1 cellular context compared by ENCODE assay signal in the genomic region with DNA sequence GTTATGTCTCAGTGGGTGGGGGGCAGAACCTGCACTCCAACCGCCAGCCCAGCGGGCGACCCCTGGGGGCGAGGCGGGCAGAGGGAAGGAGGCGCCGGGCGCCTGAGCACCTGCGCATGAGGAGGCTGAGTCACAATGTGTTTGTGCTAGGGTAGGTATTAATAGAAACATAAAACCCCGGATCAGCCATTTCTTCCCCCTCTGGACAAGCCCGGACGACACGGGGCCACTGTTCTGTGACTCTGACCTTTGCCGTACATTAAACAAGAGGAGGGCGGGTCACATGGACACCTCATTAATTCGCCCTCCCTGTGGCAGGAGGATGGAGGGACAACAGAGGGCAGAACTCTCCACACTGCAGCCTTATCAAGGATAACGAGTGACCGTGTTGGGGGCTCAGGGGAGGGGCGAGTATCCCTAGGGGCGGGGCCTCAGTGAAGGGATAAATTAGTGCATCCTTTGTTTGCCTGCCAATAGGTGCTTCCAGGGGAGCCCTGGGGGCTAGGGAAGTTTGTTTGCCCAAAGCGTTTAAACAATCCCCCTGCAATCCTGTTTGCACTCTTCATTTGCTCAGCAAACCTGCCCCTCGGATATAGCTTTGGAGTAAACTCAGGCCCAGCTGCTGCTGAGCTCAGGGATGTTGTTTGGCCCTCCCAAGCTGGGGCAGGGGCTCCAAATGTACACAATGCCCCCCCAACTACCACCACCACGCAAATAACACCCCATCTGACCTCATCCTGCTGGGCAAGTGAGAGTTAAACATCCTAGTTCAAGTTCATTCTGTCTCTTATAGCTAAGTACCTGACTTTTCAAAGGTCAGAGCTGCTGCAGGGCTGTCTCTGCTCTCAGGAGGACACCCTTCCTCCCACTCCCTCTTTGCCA.
A peak's percentile ranks its signal among the peaks of the same experiment; 100 is the strongest.
TF ChIP-seq lines count a peak whose summit lies in the region.

No MANE protein-coding gene starts in this region.

TF ChIP-seq in HepG2, 621 proteins besides CTCF, POLR2A, EP300 and RAD21 (continued from another document and continues in another):
- TF ChIP-seq, protein P1, sequence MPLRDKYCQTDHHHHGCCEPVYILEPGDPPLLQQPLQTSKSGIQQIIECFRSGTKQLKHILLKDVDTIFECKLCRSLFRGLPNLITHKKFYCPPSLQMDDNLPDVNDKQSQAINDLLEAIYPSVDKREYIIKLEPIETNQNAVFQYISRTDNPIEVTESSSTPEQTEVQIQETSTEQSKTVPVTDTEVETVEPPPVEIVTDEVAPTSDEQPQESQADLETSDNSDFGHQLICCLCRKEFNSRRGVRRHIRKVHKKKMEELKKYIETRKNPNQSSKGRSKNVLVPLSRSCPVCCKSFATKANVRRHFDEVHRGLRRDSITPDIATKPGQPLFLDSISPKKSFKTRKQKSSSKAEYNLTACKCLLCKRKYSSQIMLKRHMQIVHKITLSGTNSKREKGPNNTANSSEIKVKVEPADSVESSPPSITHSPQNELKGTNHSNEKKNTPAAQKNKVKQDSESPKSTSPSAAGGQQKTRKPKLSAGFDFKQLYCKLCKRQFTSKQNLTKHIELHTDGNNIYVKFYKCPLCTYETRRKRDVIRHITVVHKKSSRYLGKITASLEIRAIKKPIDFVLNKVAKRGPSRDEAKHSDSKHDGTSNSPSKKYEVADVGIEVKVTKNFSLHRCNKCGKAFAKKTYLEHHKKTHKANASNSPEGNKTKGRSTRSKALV (CRISPR knock-in tag; IDR thresholded peaks at IDR 0.05), result no peak
- TF ChIP-seq, protein P2, sequence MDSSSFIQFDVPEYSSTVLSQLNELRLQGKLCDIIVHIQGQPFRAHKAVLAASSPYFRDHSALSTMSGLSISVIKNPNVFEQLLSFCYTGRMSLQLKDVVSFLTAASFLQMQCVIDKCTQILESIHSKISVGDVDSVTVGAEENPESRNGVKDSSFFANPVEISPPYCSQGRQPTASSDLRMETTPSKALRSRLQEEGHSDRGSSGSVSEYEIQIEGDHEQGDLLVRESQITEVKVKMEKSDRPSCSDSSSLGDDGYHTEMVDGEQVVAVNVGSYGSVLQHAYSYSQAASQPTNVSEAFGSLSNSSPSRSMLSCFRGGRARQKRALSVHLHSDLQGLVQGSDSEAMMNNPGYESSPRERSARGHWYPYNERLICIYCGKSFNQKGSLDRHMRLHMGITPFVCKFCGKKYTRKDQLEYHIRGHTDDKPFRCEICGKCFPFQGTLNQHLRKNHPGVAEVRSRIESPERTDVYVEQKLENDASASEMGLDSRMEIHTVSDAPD (CRISPR knock-in tag; IDR thresholded peaks at IDR 0.05), result no peak
- TF ChIP-seq DNMT3B (CRISPR knock-in tag; conservative IDR thresholded peaks at IDR 0.05) (no peak), FOXP1 (IDR thresholded peaks at IDR 0.05) (no peak; the same call in 1 of the 2 replicates), FOXP1 (CRISPR knock-in tag; IDR thresholded peaks at IDR 0.05) (peak; percentile 93; the same call in 1 of the 2 replicates), ZNF510 (CRISPR knock-in tag; IDR thresholded peaks at IDR 0.05; ENCODE audit: low read depth) (peak; percentile 24; the same call in 1 of the 2 replicates), NR2F1 (CRISPR knock-in tag; IDR thresholded peaks at IDR 0.05) (peak in 1 of 2 experiments; percentile 16; a peak in 1 of 4 replicates), CBX1 (IDR thresholded peaks at IDR 0.05; ENCODE audit: low read depth) (no peak), RXRA (CRISPR knock-in tag; IDR thresholded peaks at IDR 0.05) (peak; percentile 99), ZNF446 (CRISPR knock-in tag; IDR thresholded peaks at IDR 0.05) (no peak), FOXK1 (CRISPR knock-in tag; IDR thresholded peaks at IDR 0.05; ENCODE audit: borderline replicate concordance, low read depth) (peak; percentile 76; the same call in 1 of the 2 replicates), CBX2 (IDR thresholded peaks at IDR 0.05; ENCODE audit: low read depth, low read length) (no peak; the same call in 1 of the 2 replicates), CBX2 (CRISPR knock-in tag; IDR thresholded peaks at IDR 0.05; ENCODE audit: low read depth) (no peak), FOXK2 (IDR thresholded peaks at IDR 0.05) (no peak; the same call in 1 of the 2 replicates), MZF1 (CRISPR knock-in tag; IDR thresholded peaks at IDR 0.05; ENCODE audit: borderline replicate concordance) (no peak), ZNF644 (CRISPR knock-in tag; IDR thresholded peaks at IDR 0.05; ENCODE audit: low read depth) (no peak), PPARG (CRISPR knock-in tag; conservative IDR thresholded peaks at IDR 0.05) (peak; percentile 44), ZNF124 (CRISPR knock-in tag; IDR thresholded peaks at IDR 0.05) (no peak), HOXD1 (CRISPR knock-in tag; IDR thresholded peaks at IDR 0.05) (peak; percentile 90), SRY (CRISPR knock-in tag; IDR thresholded peaks at IDR 0.05) (peak; percentile 13; the same call in 1 of the 2 replicates), ZFYVE20 (CRISPR knock-in tag; IDR thresholded peaks at IDR 0.05; ENCODE audit: borderline replicate concordance, low read depth) (no peak), MTF1 (CRISPR knock-in tag; IDR thresholded peaks at IDR 0.05) (no peak; the same call in 1 of the 2 replicates), ZNF484 (CRISPR knock-in tag; IDR thresholded peaks at IDR 0.05; ENCODE audit: borderline replicate concordance, low read depth) (no peak), MXD4 (CRISPR knock-in tag; IDR thresholded peaks at IDR 0.05) (no peak)
- TF ChIP-seq, protein P3, sequence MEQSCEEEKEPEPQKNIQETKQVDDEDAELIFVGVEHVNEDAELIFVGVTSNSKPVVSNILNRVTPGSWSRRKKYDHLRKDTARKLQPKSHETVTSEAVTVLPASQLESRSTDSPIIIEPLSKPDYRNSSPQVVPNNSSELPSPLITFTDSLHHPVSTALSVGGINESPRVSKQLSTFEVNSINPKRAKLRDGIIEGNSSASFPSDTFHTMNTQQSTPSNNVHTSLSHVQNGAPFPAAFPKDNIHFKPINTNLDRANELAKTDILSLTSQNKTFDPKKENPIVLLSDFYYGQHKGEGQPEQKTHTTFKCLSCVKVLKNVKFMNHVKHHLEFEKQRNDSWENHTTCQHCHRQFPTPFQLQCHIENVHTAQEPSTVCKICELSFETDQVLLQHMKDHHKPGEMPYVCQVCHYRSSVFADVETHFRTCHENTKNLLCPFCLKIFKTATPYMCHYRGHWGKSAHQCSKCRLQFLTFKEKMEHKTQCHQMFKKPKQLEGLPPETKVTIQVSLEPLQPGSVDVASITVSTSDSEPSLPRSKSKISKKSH (CRISPR knock-in tag; IDR thresholded peaks at IDR 0.05; ENCODE audit: borderline replicate concordance), result no peak
- TF ChIP-seq, protein P4, sequence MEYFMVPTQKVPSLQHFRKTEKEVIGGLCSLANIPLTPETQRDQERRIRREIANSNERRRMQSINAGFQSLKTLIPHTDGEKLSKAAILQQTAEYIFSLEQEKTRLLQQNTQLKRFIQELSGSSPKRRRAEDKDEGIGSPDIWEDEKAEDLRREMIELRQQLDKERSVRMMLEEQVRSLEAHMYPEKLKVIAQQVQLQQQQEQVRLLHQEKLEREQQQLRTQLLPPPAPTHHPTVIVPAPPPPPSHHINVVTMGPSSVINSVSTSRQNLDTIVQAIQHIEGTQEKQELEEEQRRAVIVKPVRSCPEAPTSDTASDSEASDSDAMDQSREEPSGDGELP (IDR thresholded peaks at IDR 0.05; ENCODE audit: borderline replicate concordance, low read depth), result peak; percentile 86
- TF ChIP-seq, protein P5, sequence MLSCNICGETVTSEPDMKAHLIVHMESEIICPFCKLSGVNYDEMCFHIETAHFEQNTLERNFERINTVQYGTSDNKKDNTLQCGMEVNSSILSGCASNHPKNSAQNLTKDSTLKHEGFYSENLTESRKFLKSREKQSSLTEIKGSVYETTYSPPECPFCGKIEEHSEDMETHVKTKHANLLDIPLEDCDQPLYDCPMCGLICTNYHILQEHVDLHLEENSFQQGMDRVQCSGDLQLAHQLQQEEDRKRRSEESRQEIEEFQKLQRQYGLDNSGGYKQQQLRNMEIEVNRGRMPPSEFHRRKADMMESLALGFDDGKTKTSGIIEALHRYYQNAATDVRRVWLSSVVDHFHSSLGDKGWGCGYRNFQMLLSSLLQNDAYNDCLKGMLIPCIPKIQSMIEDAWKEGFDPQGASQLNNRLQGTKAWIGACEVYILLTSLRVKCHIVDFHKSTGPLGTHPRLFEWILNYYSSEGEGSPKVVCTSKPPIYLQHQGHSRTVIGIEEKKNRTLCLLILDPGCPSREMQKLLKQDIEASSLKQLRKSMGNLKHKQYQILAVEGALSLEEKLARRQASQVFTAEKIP (CRISPR knock-in tag; IDR thresholded peaks at IDR 0.05; ENCODE audit: borderline replicate concordance), result no peak
- TF ChIP-seq, protein P6, sequence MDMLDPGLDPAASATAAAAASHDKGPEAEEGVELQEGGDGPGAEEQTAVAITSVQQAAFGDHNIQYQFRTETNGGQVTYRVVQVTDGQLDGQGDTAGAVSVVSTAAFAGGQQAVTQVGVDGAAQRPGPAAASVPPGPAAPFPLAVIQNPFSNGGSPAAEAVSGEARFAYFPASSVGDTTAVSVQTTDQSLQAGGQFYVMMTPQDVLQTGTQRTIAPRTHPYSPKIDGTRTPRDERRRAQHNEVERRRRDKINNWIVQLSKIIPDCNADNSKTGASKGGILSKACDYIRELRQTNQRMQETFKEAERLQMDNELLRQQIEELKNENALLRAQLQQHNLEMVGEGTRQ (IDR thresholded peaks at IDR 0.05; ENCODE audit: low read depth, low read length), result no peak
- TF ChIP-seq, protein P6 (CRISPR knock-in tag; IDR thresholded peaks at IDR 0.05; ENCODE audit: borderline replicate concordance), result no peak
- TF ChIP-seq, protein P7, sequence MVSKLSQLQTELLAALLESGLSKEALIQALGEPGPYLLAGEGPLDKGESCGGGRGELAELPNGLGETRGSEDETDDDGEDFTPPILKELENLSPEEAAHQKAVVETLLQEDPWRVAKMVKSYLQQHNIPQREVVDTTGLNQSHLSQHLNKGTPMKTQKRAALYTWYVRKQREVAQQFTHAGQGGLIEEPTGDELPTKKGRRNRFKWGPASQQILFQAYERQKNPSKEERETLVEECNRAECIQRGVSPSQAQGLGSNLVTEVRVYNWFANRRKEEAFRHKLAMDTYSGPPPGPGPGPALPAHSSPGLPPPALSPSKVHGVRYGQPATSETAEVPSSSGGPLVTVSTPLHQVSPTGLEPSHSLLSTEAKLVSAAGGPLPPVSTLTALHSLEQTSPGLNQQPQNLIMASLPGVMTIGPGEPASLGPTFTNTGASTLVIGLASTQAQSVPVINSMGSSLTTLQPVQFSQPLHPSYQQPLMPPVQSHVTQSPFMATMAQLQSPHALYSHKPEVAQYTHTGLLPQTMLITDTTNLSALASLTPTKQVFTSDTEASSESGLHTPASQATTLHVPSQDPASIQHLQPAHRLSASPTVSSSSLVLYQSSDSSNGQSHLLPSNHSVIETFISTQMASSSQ (IDR thresholded peaks at IDR 0.05; ENCODE audit: low read depth), result peak; percentile 42; the same call in 1 of the 2 replicates
- TF ChIP-seq, protein P7 (CRISPR knock-in tag; IDR thresholded peaks at IDR 0.05; ENCODE audit: borderline replicate concordance), result peak; percentile 81
- TF ChIP-seq, protein P8, sequence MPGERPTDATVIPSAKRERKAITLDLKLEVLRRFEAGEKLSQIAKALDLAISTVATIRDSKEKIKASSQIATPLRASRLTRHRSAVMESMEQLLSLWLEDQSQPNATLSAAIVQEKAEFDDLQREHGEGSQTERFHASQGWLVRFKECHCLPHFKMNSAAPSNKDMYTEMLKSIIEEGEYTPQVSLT (CRISPR knock-in tag; IDR thresholded peaks at IDR 0.05; ENCODE audit: borderline replicate concordance, low read depth), result no peak
- TF ChIP-seq, protein P9, sequence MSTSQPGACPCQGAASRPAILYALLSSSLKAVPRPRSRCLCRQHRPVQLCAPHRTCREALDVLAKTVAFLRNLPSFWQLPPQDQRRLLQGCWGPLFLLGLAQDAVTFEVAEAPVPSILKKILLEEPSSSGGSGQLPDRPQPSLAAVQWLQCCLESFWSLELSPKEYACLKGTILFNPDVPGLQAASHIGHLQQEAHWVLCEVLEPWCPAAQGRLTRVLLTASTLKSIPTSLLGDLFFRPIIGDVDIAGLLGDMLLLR (CRISPR knock-in tag; IDR thresholded peaks at IDR 0.05), result no peak
- TF ChIP-seq, protein P10, sequence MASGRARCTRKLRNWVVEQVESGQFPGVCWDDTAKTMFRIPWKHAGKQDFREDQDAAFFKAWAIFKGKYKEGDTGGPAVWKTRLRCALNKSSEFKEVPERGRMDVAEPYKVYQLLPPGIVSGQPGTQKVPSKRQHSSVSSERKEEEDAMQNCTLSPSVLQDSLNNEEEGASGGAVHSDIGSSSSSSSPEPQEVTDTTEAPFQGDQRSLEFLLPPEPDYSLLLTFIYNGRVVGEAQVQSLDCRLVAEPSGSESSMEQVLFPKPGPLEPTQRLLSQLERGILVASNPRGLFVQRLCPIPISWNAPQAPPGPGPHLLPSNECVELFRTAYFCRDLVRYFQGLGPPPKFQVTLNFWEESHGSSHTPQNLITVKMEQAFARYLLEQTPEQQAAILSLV (CRISPR knock-in tag; IDR thresholded peaks at IDR 0.05; ENCODE audit: borderline replicate concordance), result peak; percentile 70; the same call in 1 of the 2 replicates
- TF ChIP-seq, protein P11, sequence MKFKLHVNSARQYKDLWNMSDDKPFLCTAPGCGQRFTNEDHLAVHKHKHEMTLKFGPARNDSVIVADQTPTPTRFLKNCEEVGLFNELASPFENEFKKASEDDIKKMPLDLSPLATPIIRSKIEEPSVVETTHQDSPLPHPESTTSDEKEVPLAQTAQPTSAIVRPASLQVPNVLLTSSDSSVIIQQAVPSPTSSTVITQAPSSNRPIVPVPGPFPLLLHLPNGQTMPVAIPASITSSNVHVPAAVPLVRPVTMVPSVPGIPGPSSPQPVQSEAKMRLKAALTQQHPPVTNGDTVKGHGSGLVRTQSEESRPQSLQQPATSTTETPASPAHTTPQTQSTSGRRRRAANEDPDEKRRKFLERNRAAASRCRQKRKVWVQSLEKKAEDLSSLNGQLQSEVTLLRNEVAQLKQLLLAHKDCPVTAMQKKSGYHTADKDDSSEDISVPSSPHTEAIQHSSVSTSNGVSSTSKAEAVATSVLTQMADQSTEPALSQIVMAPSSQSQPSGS (CRISPR knock-in tag; IDR thresholded peaks at IDR 0.05), result no peak
